In genomic region chr13:50006426-50007135, GRCh38 we compare ENCODE assay signal across 1 cellular context.
TF ChIP-seq lines count a peak whose summit lies in the region.

No MANE protein-coding gene starts in this region.

TF ChIP-seq in SK-N-SH treated with all-trans-retinoic acid at 6 μM for 48 hours, 23 proteins besides CTCF, POLR2A, EP300 and RAD21 (continued from another document):
- no peak for TF ChIP-seq SNAI2 (CRISPR knock-in tag; IDR thresholded peaks at IDR 0.05)
- TF ChIP-seq ZNF8 (CRISPR knock-in tag; IDR thresholded peaks at IDR 0.05), result no peak
- TF ChIP-seq ZNF70 (CRISPR knock-in tag; IDR thresholded peaks at IDR 0.05), result no peak
- TF ChIP-seq TOX (CRISPR knock-in tag; IDR thresholded peaks at IDR 0.05; ENCODE audit: borderline replicate concordance), result no peak
